ENCODE assay signal across 1 cellular context in the genomic region with DNA sequence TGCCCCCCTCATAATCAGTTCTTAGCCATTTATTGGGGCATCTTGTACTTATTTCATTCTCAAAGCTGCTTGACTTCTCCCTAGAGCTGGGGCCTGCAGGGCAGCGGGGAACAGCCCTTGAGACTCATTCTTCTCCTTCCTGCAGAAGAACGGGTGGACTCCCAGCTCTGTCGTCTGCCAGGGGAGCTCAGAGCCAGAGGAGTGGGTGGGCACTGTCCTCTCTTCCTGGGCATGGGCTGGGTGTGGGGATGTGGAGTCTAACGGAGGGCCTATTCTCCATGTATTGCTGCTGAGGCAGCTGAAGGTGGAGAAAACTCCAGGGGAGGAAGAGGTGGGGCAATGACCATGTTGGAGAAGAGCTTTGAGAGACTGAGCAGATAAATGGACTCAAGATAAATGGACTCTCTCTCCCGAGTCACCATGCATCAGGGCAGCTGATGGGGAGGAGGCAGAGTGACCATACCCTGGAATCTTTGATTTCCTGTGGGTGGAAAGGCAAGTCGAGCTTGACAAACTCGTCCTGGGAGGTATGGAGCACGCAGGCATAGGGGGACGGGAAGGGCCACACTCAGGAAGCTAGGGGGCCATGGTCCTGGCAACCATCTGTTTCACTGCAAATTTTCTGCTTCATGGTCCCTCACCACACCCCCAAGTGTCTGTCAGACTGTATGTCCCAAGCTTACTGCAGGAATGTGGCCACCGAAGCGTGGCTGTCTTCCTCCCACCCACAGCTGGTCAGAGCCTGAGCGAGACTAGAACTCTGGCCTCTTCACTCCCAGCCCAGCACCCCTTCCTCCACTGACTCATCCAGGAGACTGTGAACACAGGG.
TF ChIP-seq lines count a peak whose summit lies in the region.

No MANE protein-coding gene starts in this region.

TF ChIP-seq in SK-N-SH, 30 proteins besides CTCF, POLR2A, EP300 and RAD21 (continued from another document):
- TF ChIP-seq, protein P1, sequence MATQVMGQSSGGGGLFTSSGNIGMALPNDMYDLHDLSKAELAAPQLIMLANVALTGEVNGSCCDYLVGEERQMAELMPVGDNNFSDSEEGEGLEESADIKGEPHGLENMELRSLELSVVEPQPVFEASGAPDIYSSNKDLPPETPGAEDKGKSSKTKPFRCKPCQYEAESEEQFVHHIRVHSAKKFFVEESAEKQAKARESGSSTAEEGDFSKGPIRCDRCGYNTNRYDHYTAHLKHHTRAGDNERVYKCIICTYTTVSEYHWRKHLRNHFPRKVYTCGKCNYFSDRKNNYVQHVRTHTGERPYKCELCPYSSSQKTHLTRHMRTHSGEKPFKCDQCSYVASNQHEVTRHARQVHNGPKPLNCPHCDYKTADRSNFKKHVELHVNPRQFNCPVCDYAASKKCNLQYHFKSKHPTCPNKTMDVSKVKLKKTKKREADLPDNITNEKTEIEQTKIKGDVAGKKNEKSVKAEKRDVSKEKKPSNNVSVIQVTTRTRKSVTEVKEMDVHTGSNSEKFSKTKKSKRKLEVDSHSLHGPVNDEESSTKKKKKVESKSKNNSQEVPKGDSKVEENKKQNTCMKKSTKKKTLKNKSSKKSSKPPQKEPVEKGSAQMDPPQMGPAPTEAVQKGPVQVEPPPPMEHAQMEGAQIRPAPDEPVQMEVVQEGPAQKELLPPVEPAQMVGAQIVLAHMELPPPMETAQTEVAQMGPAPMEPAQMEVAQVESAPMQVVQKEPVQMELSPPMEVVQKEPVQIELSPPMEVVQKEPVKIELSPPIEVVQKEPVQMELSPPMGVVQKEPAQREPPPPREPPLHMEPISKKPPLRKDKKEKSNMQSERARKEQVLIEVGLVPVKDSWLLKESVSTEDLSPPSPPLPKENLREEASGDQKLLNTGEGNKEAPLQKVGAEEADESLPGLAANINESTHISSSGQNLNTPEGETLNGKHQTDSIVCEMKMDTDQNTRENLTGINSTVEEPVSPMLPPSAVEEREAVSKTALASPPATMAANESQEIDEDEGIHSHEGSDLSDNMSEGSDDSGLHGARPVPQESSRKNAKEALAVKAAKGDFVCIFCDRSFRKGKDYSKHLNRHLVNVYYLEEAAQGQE (IDR thresholded peaks at IDR 0.05; ENCODE audit: low read depth, low read length) = no peak
- TF ChIP-seq, protein P2, sequence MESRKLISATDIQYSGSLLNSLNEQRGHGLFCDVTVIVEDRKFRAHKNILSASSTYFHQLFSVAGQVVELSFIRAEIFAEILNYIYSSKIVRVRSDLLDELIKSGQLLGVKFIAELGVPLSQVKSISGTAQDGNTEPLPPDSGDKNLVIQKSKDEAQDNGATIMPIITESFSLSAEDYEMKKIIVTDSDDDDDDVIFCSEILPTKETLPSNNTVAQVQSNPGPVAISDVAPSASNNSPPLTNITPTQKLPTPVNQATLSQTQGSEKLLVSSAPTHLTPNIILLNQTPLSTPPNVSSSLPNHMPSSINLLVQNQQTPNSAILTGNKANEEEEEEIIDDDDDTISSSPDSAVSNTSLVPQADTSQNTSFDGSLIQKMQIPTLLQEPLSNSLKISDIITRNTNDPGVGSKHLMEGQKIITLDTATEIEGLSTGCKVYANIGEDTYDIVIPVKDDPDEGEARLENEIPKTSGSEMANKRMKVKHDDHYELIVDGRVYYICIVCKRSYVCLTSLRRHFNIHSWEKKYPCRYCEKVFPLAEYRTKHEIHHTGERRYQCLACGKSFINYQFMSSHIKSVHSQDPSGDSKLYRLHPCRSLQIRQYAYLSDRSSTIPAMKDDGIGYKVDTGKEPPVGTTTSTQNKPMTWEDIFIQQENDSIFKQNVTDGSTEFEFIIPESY (IDR thresholded peaks at IDR 0.05; ENCODE audit: borderline replicate concordance, low read depth) = no peak
- TF ChIP-seq IRF3 (IDR thresholded peaks at IDR 0.05; ENCODE audit: low read depth, low read length) (no peak), YY1 (IDR thresholded peaks at IDR 0.05; ENCODE audit: low read depth) (no peak), NFIC (IDR thresholded peaks at IDR 0.05; ENCODE audit: borderline replicate concordance) (no peak), RXRA (IDR thresholded peaks at IDR 0.05; ENCODE audit: borderline replicate concordance, low read depth) (no peak), NRF1 (IDR thresholded peaks at IDR 0.05; ENCODE audit: low read depth, low read length) (no peak), PBX3 (IDR thresholded peaks at IDR 0.05) (peak; percentile 61), CHD2 (IDR thresholded peaks at IDR 0.05; ENCODE audit: low read length, partially characterized antibody) (no peak)
- TF ChIP-seq, protein P3, sequence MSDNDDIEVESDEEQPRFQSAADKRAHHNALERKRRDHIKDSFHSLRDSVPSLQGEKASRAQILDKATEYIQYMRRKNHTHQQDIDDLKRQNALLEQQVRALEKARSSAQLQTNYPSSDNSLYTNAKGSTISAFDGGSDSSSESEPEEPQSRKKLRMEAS (IDR thresholded peaks at IDR 0.05; ENCODE audit: low read depth) = peak; percentile 22
